ENCODE assay signal across 15 cellular contexts in genomic region chr12:30797689-30798088, GRCh38. TPM values are rescaled to one million over a fixed set of nuclear protein-coding genes. Genes with fewer than 3 reads are reported as not detected.
A peak's percentile ranks its signal among the peaks of the same experiment; 100 is the strongest.
DNase-seq lines count a peak whose midpoint lies in the region; ATAC-seq and TF ChIP-seq lines count a peak whose summit lies in the region.
"Had no signal": no experiment of that assay in that cellular context is flagged by ENCODE, and none has a peak within 500 bp of the region (broad histone marks: within the 10 kb centered on the region; RNA-seq: fewer than 3 reads in every experiment).

No MANE protein-coding gene starts in this region.

- H3K27me3 Mint-ChIP-seq in chondrocyte (ENCODE audit: low read depth) (no peaks in the 10 kb centered on the region), progenitor cell of endocrine pancreas (peaks cover 23% of the 10 kb centered on the region)

- 94% methylated on average over 4 of the region's 4 CpGs for WGBS in SK-N-SH (ENCODE audit: low lambda C conversion rate)

- TF ChIP-seq RAD21 in SK-N-SH (IDR thresholded peaks at IDR 0.05; ENCODE audit: low read length) = no peak

- peaks cover 9 to 30% of the 10 kb centered on the region in 2 experiments; a peak in 3 of 4 replicates for H3K4me1 ChIP-seq in SK-N-SH (ENCODE audit: control insufficient read depth in 1 of 2, insufficient read depth in 2 of 2, low read depth in 1 of 2, low read length in 1 of 2)
- no peaks in the 10 kb centered on the region for H3K4me1 ChIP-seq in MM.1S (ENCODE audit: low read length)

- H2AFZ ChIP-seq in SK-N-SH (ENCODE audit: low read depth) (no peak overlapping the region), MM.1S (ENCODE audit: low read length) (no peak overlapping the region)

- H3K27ac Mint-ChIP-seq in chondrocyte (ENCODE audit: unreplicated experiment) = no peak overlapping the region
- no peak overlapping the region for H3K27ac Mint-ChIP-seq in progenitor cell of endocrine pancreas

- POLR2A ChIA-PET in SK-N-SH (lab: Yijun Ruan, JAX) = no interaction called here

- H3K4me1 Mint-ChIP-seq in chondrocyte (ENCODE audit: low read depth) (peaks cover 28% of the 10 kb centered on the region), progenitor cell of endocrine pancreas (ENCODE audit: low read depth) (peaks cover 23% of the 10 kb centered on the region)

- H3K9me3 Mint-ChIP-seq in chondrocyte (ENCODE audit: low read depth) (no peaks in the 10 kb centered on the region), progenitor cell of endocrine pancreas (ENCODE audit: low read depth) (no peaks in the 10 kb centered on the region)

- H3K4me2 ChIP-seq in SK-N-SH = no peak overlapping the region
- H3K4me2 ChIP-seq in MM.1S (ENCODE audit: low read depth, low read length) = no peak overlapping the region

- no peaks in the 10 kb centered on the region for H3K27me3 ChIP-seq in SK-N-SH (ENCODE audit: insufficient read depth)
- H3K27me3 ChIP-seq in MM.1S (replicated peaks; ENCODE audit: insufficient read depth, low read length) = no peaks in the 10 kb centered on the region

- CTCF ChIA-PET in SK-N-SH (lab: Yijun Ruan, JAX) = interaction anchor here (3.4 kb wide), 1 partner anchor 10 kb away, joined by 21 read pairs; no protein-coding TSS in a partner anchor

- H4K20me1 ChIP-seq in SK-N-SH (ENCODE audit: insufficient read depth) = no peaks in the 10 kb centered on the region
- H4K20me1 ChIP-seq in MM.1S (ENCODE audit: insufficient read depth, low read length) = no peaks in the 10 kb centered on the region

- peaks cover 13% of the 10 kb centered on the region for H3K79me2 ChIP-seq in SK-N-SH (ENCODE audit: insufficient read depth)
- H3K79me2 ChIP-seq in MM.1S (ENCODE audit: low read length) = no peaks in the 10 kb centered on the region

- H3K36me3 Mint-ChIP-seq in chondrocyte (ENCODE audit: low read depth) (peaks cover 2% of the 10 kb centered on the region), progenitor cell of endocrine pancreas (ENCODE audit: insufficient read depth) (peaks cover 2% of the 10 kb centered on the region)

- H3K9me2 ChIP-seq in SK-N-SH = no peaks in the 10 kb centered on the region
- H3K9me2 ChIP-seq in MM.1S (replicated peaks; ENCODE audit: insufficient read depth, low read length) = no peaks in the 10 kb centered on the region

- peak; percentile 38 for TF ChIP-seq CTCF in SK-N-SH (IDR thresholded peaks at IDR 0.05)
- 0 out of 2 replicates have a peak, but pooled peaks have one; percentile 18 for TF ChIP-seq CTCF in MM.1S (IDR thresholded peaks at IDR 0.05; ENCODE audit: low read length)
- peak; percentile 17 for TF ChIP-seq CTCF in chondrocyte (IDR thresholded peaks at IDR 0.05)
- TF ChIP-seq CTCF in progenitor cell of endocrine pancreas (IDR thresholded peaks at IDR 0.05; ENCODE audit: unreplicated experiment) = no peak

- H3K9me3 ChIP-seq in SK-N-SH (no peaks in the 10 kb centered on the region), MM.1S (replicated peaks; ENCODE audit: insufficient read depth, low read length) (no peaks in the 10 kb centered on the region)
- H3K9me3 ChIP-seq: neutrophil, thoracic aorta had no signal

- H3F3A ChIP-seq in SK-N-SH (replicated peaks; ENCODE audit: insufficient read depth) (peaks cover 41% of the 10 kb centered on the region), MM.1S (ENCODE audit: insufficient read depth, low read length) (no peaks in the 10 kb centered on the region)

- TF ChIP-seq EP300 in SK-N-SH (IDR thresholded peaks at IDR 0.05; ENCODE audit: borderline replicate concordance in 1 of 2, low read depth in 1 of 2, low read length in 1 of 2) = no peak

- H3K36me3 ChIP-seq in SK-N-SH (replicated peaks in 1 of 2; ENCODE audit: control insufficient read depth in 1 of 2, insufficient read depth in 2 of 2, low read length in 1 of 2) (peaks cover 0 to 32% of the 10 kb centered on the region in 2 experiments), MM.1S (replicated peaks; ENCODE audit: insufficient read depth, low read length) (no peaks in the 10 kb centered on the region)
- H3K36me3 ChIP-seq: neutrophil, thoracic aorta had no signal

- DNase-seq in SK-N-SH = no peak
- no peak for DNase-seq in MM.1S
- DNase-seq in chondrocyte (ENCODE audit: low spot score) = no peak
- DNase-seq in progenitor cell of endocrine pancreas (ENCODE audit: low spot score, unreplicated experiment) = no peak
- no peak for DNase-seq in activated CD8-positive, alpha-beta memory T cell treated with anti-CD3 and anti-CD28 coated beads for 24 hours
- no peak for DNase-seq in NCI-H748 treated with DMSO at 0.1 percent for 48 hours (lab: John Stamatoyannopoulos, UW)
- DNase-seq: activated effector memory CD4-positive, alpha-beta T cell treated with anti-CD3 and anti-CD28 coated beads, Interleukin-2, amount 50 U/mL, for 16 hours; DMS79; NCI-H187 treated with DMSO at 0.1 percent for 48 hours had no signal

- H3K9ac ChIP-seq in SK-N-SH = peak overlapping the region; percentile 94; the same call in 1 of the 2 replicates
- no peak overlapping the region for H3K9ac ChIP-seq in MM.1S (ENCODE audit: low read length)

- H3K4me3 ChIP-seq in SK-N-SH (ENCODE audit: low read depth in 2 of 2, low read length in 1 of 2) (no peak overlapping the region; a peak in 1 of 4 replicates), MM.1S (ENCODE audit: low read length) (no peak overlapping the region)

- H3K27ac ChIP-seq in SK-N-SH (ENCODE audit: low read depth in 2 of 2, low read length in 1 of 2) (peak overlapping the region in 1 of 2 experiments; percentile 98; a peak in 1 of 4 replicates), MM.1S (ENCODE audit: low read length) (no peak overlapping the region)
- H3K27ac ChIP-seq: neutrophil had no signal

- H3K4me3 Mint-ChIP-seq in chondrocyte (ENCODE audit: unreplicated experiment) = peak overlapping the region; percentile 85
- peak overlapping the region; percentile 80 for H3K4me3 Mint-ChIP-seq in progenitor cell of endocrine pancreas (ENCODE audit: low read depth)

- ATAC-seq in SK-N-SH treated with all-trans-retinoic acid at 6 μM for 48 hours = no peak
- no peak for ATAC-seq in GM19395 (IDR thresholded peaks at IDR 0.05; ENCODE audit: unreplicated experiment)
- ATAC-seq: activated CD4-positive, CD25-positive, alpha-beta regulatory T cell treated with anti-CD3 and anti-CD28 coated beads, Interleukin-2, amount 50 U/mL, for 24 hours; esophagus mucosa had no signal

TF ChIP-seq in SK-N-SH, 30 proteins besides CTCF, POLR2A, EP300 and RAD21 (continues in another document):
- TF ChIP-seq POLR2AphosphoS5 (IDR thresholded peaks at IDR 0.05; ENCODE audit: low read depth, low read length) (no peak), JUND (IDR thresholded peaks at IDR 0.05) (no peak), EZH2phosphoT487 (IDR thresholded peaks at IDR 0.05; ENCODE audit: borderline replicate concordance, low read depth) (no peak), RCOR1 (IDR thresholded peaks at IDR 0.05; ENCODE audit: low read length) (no peak), TEAD4 (IDR thresholded peaks at IDR 0.05; ENCODE audit: borderline replicate concordance, insufficient read depth) (no peak), NFIC (IDR thresholded peaks at IDR 0.05; ENCODE audit: borderline replicate concordance) (no peak), TCF12 (IDR thresholded peaks at IDR 0.05) (no peak), FOXJ3 (CRISPR knock-in tag; IDR thresholded peaks at IDR 0.05) (no peak), RFX5 (IDR thresholded peaks at IDR 0.05; ENCODE audit: low read length) (no peak), TAF1 (IDR thresholded peaks at IDR 0.05; ENCODE audit: borderline replicate concordance, low read depth, low read length) (no peak)
- TF ChIP-seq, protein P1, sequence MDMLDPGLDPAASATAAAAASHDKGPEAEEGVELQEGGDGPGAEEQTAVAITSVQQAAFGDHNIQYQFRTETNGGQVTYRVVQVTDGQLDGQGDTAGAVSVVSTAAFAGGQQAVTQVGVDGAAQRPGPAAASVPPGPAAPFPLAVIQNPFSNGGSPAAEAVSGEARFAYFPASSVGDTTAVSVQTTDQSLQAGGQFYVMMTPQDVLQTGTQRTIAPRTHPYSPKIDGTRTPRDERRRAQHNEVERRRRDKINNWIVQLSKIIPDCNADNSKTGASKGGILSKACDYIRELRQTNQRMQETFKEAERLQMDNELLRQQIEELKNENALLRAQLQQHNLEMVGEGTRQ (IDR thresholded peaks at IDR 0.05; ENCODE audit: borderline replicate concordance, low read depth, low read length) = no peak

TF ChIP-seq in SK-N-SH treated with all-trans-retinoic acid at 6 μM for 48 hours, 23 proteins besides CTCF, POLR2A, EP300 and RAD21:
- TF ChIP-seq SNAI2 (CRISPR knock-in tag; IDR thresholded peaks at IDR 0.05) (no peak), ZC3H10 (CRISPR knock-in tag; IDR thresholded peaks at IDR 0.05) (no peak), ZNF565 (CRISPR knock-in tag; conservative IDR thresholded peaks at IDR 0.05; ENCODE audit: low read depth) (no peak), ISL1 (CRISPR knock-in tag; IDR thresholded peaks at IDR 0.05) (no peak)
- TF ChIP-seq, protein P2, sequence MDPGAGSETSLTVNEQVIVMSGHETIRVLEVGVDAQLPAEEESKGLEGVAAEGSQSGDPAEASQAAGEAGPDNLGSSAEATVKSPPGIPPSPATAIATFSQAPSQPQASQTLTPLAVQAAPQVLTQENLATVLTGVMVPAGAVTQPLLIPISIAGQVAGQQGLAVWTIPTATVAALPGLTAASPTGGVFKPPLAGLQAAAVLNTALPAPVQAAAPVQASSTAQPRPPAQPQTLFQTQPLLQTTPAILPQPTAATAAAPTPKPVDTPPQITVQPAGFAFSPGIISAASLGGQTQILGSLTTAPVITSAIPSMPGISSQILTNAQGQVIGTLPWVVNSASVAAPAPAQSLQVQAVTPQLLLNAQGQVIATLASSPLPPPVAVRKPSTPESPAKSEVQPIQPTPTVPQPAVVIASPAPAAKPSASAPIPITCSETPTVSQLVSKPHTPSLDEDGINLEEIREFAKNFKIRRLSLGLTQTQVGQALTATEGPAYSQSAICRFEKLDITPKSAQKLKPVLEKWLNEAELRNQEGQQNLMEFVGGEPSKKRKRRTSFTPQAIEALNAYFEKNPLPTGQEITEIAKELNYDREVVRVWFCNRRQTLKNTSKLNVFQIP (CRISPR knock-in tag; IDR thresholded peaks at IDR 0.05; ENCODE audit: borderline replicate concordance, low read depth) = no peak

RNA-seq across cellular contexts. Expression of gene CAPRIN2, which starts 42.9 kb away (rescaled TPM):
- 21.4 and 29.1 TPM in 2 replicates for polyA plus RNA-seq in SK-N-SH (2012; rRNA removed)
- 11.9 and 12.2 TPM in 2 replicates for polyA plus RNA-seq in SK-N-SH (2012; cell fraction: cytosol; rRNA removed)
- polyA plus RNA-seq in SK-N-SH (2012; cell fraction: nucleus; rRNA removed) = 71.2 and 143 TPM in 2 replicates
- total RNA-seq in chondrocyte = 23.7 to 28.3 TPM (median 25.3 TPM) in 3 replicates
- 82.2 and 91.5 TPM in 2 replicates for total RNA-seq in progenitor cell of endocrine pancreas
